ENCODE assay signal across 16 cellular contexts in genomic region chr15:74227968-74228722, GRCh38. TPM values are rescaled to one million over a fixed set of nuclear protein-coding genes. Genes with fewer than 3 reads are reported as not detected.
A peak's percentile ranks its signal among the peaks of the same experiment; 100 is the strongest.
DNase-seq lines count a peak whose midpoint lies in the region; ATAC-seq, FAIRE-seq and TF ChIP-seq lines count a peak whose summit lies in the region.
"Had no signal": no experiment of that assay in that cellular context is flagged by ENCODE, and none has a peak within 500 bp of the region (broad histone marks: within the 10 kb centered on the region; RNA-seq: fewer than 3 reads in every experiment).

No MANE protein-coding gene starts in this region.

- FAIRE-seq in endothelial cell of umbilical vein (lab: Jason Lieb, UNC) = no peak
- FAIRE-seq: A549 had no signal

- H3K9me1 ChIP-seq in endothelial cell of umbilical vein (replicated peaks; ENCODE audit: control insufficient read depth, extremely low read depth, insufficient read depth, low read length) = no peaks in the 10 kb centered on the region

- no peak for ATAC-seq in effector memory CD8-positive, alpha-beta T cell (replicated peaks)
- ATAC-seq in HG03469 (IDR thresholded peaks at IDR 0.05; ENCODE audit: unreplicated experiment) = no peak
- ATAC-seq: A549 had no signal

- no peak for TF ChIP-seq POLR2A in endothelial cell of umbilical vein (IDR thresholded peaks at IDR 0.05; ENCODE audit: low read depth, low read length)

- no peak overlapping the region for H3K4me3 Mint-ChIP-seq in effector memory CD8-positive, alpha-beta T cell
- H3K4me3 Mint-ChIP-seq: naive B cell had no signal

- peaks cover 3% of the 10 kb centered on the region for H3K36me3 Mint-ChIP-seq in effector memory CD8-positive, alpha-beta T cell (ENCODE audit: insufficient read depth)
- H3K36me3 Mint-ChIP-seq: naive B cell had no signal

- intact Hi-C loops in endothelial cell of umbilical vein (cut with micrococcal nuclease) = loop anchor here (10.0 kb wide), 1 partner anchor 517 kb away; the partner anchor contains the start of gene CYP1A2

- no peaks in the 10 kb centered on the region for H4K20me1 ChIP-seq in endothelial cell of umbilical vein (replicated peaks; ENCODE audit: control insufficient read depth, extremely low read depth, insufficient read depth, low read length)

- TF ChIP-seq CTCF in endothelial cell of umbilical vein (IDR thresholded peaks at IDR 0.05; ENCODE audit: extremely low read depth in 1 of 2, insufficient read depth in 1 of 2, low read depth in 1 of 2, low read length in 2 of 2) = no peak

- H3K27me3 Mint-ChIP-seq in effector memory CD8-positive, alpha-beta T cell = peaks cover 76 to 97% of the 10 kb centered on the region in 2 donors

- no peak overlapping the region for H3K27ac Mint-ChIP-seq in effector memory CD8-positive, alpha-beta T cell
- H3K27ac Mint-ChIP-seq: activated T-helper 2 cell treated with anti-CD3 and anti-CD28 coated beads, Interferon-gamma antibody, Interleukin-2, Interleukin-4, amounts not matched to agents 10 μg/mL and 5 μg/mL and 100 μg/mL, durations not matched to agents 14 hours and 24 hours and 36 hours; naive B cell had no signal

- H3K4me1 ChIP-seq in endothelial cell of umbilical vein (ENCODE audit: control insufficient read depth, extremely low read depth, insufficient read depth, low read length) = no peaks in the 10 kb centered on the region
- H3K4me1 ChIP-seq: breast epithelium, Caco-2 had no signal

- H3K27ac ChIP-seq in endothelial cell of umbilical vein (ENCODE audit: insufficient read depth, low read depth, low read length) = no peak overlapping the region
- H3K27ac ChIP-seq: A549, esophagus squamous epithelium, vagina had no signal

- no peaks in the 10 kb centered on the region for H3K36me3 ChIP-seq in endothelial cell of umbilical vein (ENCODE audit: control insufficient read depth in 2 of 2, extremely low read depth in 1 of 2, insufficient read depth in 2 of 2, low read length in 2 of 2)
- H3K36me3 ChIP-seq: breast epithelium, esophagus squamous epithelium, vagina had no signal

- H2AFZ ChIP-seq in endothelial cell of umbilical vein (ENCODE audit: low read depth, low read length) = no peak overlapping the region

- no peak overlapping the region for H3K4me2 ChIP-seq in endothelial cell of umbilical vein (ENCODE audit: insufficient read depth, low read length)
- H3K4me2 ChIP-seq: A549 had no signal

- CTCF ChIA-PET in endothelial cell of umbilical vein (lab: Charles Lee) = interaction anchor here (0.6 to 2.5 kb wide), 3 partner anchors 11 to 100 kb away, joined by 3 to 13 read pairs (median 3); no protein-coding TSS in a partner anchor

- peaks cover 10 to 19% of the 10 kb centered on the region in 2 experiments for H3K27me3 ChIP-seq in endothelial cell of umbilical vein (ENCODE audit: control insufficient read depth in 2 of 2, insufficient read depth in 2 of 2, low read length in 2 of 2)
- H3K27me3 ChIP-seq: breast epithelium, vagina had no signal

- BruUV-seq in endothelial cell of umbilical vein (replicated peaks; lab: Mats Ljungman, UMichigan) = no TSS peak

- H3K79me2 ChIP-seq in endothelial cell of umbilical vein (ENCODE audit: control insufficient read depth, insufficient read depth, low read length) = no peaks in the 10 kb centered on the region

- no peak overlapping the region for H3K4me3 ChIP-seq in endothelial cell of umbilical vein (replicated peaks in 1 of 3; ENCODE audit: insufficient read depth in 1 of 3, low read depth in 1 of 3, low read length in 3 of 3)
- H3K4me3 ChIP-seq: A549, esophagus squamous epithelium, vagina had no signal

- no peak overlapping the region for H3K9ac ChIP-seq in endothelial cell of umbilical vein (replicated peaks; ENCODE audit: extremely low read depth, insufficient read depth, low read length)

- H3K9me3 ChIP-seq in endothelial cell of umbilical vein (replicated peaks; ENCODE audit: control insufficient read depth, insufficient read depth, low read length) = no peaks in the 10 kb centered on the region
- H3K9me3 ChIP-seq: A549, breast epithelium, Caco-2, esophagus squamous epithelium, vagina had no signal

- H3K4me1 Mint-ChIP-seq in effector memory CD8-positive, alpha-beta T cell (ENCODE audit: low read depth in 2 of 2) = no peaks in the 10 kb centered on the region

- H3K9me3 Mint-ChIP-seq in effector memory CD8-positive, alpha-beta T cell = no peaks in the 10 kb centered on the region
- H3K9me3 Mint-ChIP-seq: activated T-helper 2 cell treated with anti-CD3 and anti-CD28 coated beads, Interferon-gamma antibody, Interleukin-2, Interleukin-4, amounts not matched to agents 10 μg/mL and 5 μg/mL and 100 μg/mL, durations not matched to agents 14 hours and 24 hours and 36 hours; naive B cell had no signal

- dilution Hi-C loops in endothelial cell of umbilical vein (cut with MboI; ENCODE audit: extremely low pct_ligation_motif_present, low sequenced_read_pairs) = no loop called here

- DNase-seq in NCI-H146 (lab: John Stamatoyannopoulos, UW) = peak; percentile 26
- no peak for DNase-seq in NCI-H146 treated with DMSO at 0.1 percent for 48 hours (lab: John Stamatoyannopoulos, UW; ENCODE audit: unreplicated experiment)
- peak; percentile 87 for DNase-seq in NCI-H69 (lab: John Stamatoyannopoulos, UW)
- peak; percentile 15 for DNase-seq in endothelial cell of umbilical vein (ENCODE audit: low read depth, low spot score)
- DNase-seq in retina = peak; percentile 25
- no peak for DNase-seq in effector memory CD8-positive, alpha-beta T cell
- no peak for DNase-seq in SW 1271 (lab: John Stamatoyannopoulos, UW)
- DNase-seq: Caco-2, esophagus squamous epithelium, naive B cell had no signal

- POLR2A ChIA-PET in endothelial cell of umbilical vein (lab: Charles Lee) = interaction anchor here (1.3 kb wide), 1 partner anchor 9 kb away, joined by 3 read pairs; no protein-coding TSS in a partner anchor

TF ChIP-seq in endothelial cell of umbilical vein, 7 proteins besides CTCF, POLR2A, EP300 and RAD21:
- TF ChIP-seq JUN (IDR thresholded peaks at IDR 0.05; ENCODE audit: borderline replicate concordance, insufficient read depth, insufficient read length, low read depth) = no peak
- TF ChIP-seq FOS (IDR thresholded peaks at IDR 0.05; ENCODE audit: borderline replicate concordance, insufficient read depth, low read length) = no peak
- TF ChIP-seq, protein P1, sequence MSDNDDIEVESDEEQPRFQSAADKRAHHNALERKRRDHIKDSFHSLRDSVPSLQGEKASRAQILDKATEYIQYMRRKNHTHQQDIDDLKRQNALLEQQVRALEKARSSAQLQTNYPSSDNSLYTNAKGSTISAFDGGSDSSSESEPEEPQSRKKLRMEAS (IDR thresholded peaks at IDR 0.05; ENCODE audit: insufficient read depth, insufficient read length) = no peak
- TF ChIP-seq EZH2 (IDR thresholded peaks at IDR 0.05; ENCODE audit: borderline replicate concordance, low read depth, low read length, severe bottlenecking) = peak; percentile 28
TF ChIP-seq in endothelial cell of umbilical vein: peak in this region for 1.

RNA-seq across cellular contexts. Expression of gene CCDC33, which starts 8.0 kb away (rescaled TPM):
- total RNA-seq in endothelial cell of umbilical vein = not detected in 2 replicates
- not detected in 2 replicates for polyA plus RNA-seq in endothelial cell of umbilical vein
- not detected in 2 replicates for polyA plus RNA-seq in endothelial cell of umbilical vein (2011; cell fraction: cytosol; rRNA removed)
- not detected in 2 replicates for polyA plus RNA-seq in endothelial cell of umbilical vein (2011; cell fraction: nucleus; rRNA removed)
- polyA plus RNA-seq in endothelial cell of umbilical vein (2012) = not detected in 2 replicates
- not detected in 2 replicates for polyA minus RNA-seq in endothelial cell of umbilical vein
- polyA minus RNA-seq in endothelial cell of umbilical vein (2011; cell fraction: cytosol; rRNA and poly(A)+ RNA removed) = not detected
- polyA minus RNA-seq in endothelial cell of umbilical vein (2011; cell fraction: nucleus; rRNA and poly(A)+ RNA removed) = not detected in 2 replicates
- total RNA-seq: activated T-helper 2 cell treated with anti-CD3 and anti-CD28 coated beads, Interferon-gamma antibody, Interleukin-2, Interleukin-4, amounts not matched to agents 10 μg/mL and 5 μg/mL and 100 μg/mL, durations not matched to agents 14 hours and 24 hours and 36 hours; Caco-2; esophagus squamous epithelium; LHCN-M2; vagina had no signal

RNA-seq across cellular contexts. Expression of gene STRA6, which starts 25.6 kb away (rescaled TPM):
- total RNA-seq in endothelial cell of umbilical vein = not detected in 2 replicates
- polyA plus RNA-seq in endothelial cell of umbilical vein = not detected in 2 replicates
- polyA plus RNA-seq in endothelial cell of umbilical vein (2011; cell fraction: cytosol; rRNA removed) = not detected in 2 replicates
- not detected in 2 replicates for polyA plus RNA-seq in endothelial cell of umbilical vein (2011; cell fraction: nucleus; rRNA removed)
- polyA plus RNA-seq in endothelial cell of umbilical vein (2012) = not detected in 2 replicates
- polyA minus RNA-seq in endothelial cell of umbilical vein = 0.21 TPM in 1 of 2 replicates, not detected in the other
- 0.82 TPM for polyA minus RNA-seq in endothelial cell of umbilical vein (2011; cell fraction: cytosol; rRNA and poly(A)+ RNA removed)
- polyA minus RNA-seq in endothelial cell of umbilical vein (2011; cell fraction: nucleus; rRNA and poly(A)+ RNA removed) = not detected in 2 replicates
- total RNA-seq: activated T-helper 2 cell treated with anti-CD3 and anti-CD28 coated beads, Interferon-gamma antibody, Interleukin-2, Interleukin-4, amounts not matched to agents 10 μg/mL and 5 μg/mL and 100 μg/mL, durations not matched to agents 14 hours and 24 hours and 36 hours; LHCN-M2 had no signal

RNA-seq across cellular contexts. Expression of gene ISLR, which starts 54.6 kb away (rescaled TPM):
- total RNA-seq in endothelial cell of umbilical vein = not detected in 2 replicates
- polyA plus RNA-seq in endothelial cell of umbilical vein = not detected in 2 replicates
- polyA plus RNA-seq in endothelial cell of umbilical vein (2011; cell fraction: cytosol; rRNA removed) = not detected in 2 replicates
- polyA plus RNA-seq in endothelial cell of umbilical vein (2011; cell fraction: nucleus; rRNA removed) = not detected in 2 replicates
- not detected in 2 replicates for polyA plus RNA-seq in endothelial cell of umbilical vein (2012)
- polyA minus RNA-seq in endothelial cell of umbilical vein = not detected in 2 replicates
- polyA minus RNA-seq in endothelial cell of umbilical vein (2011; cell fraction: cytosol; rRNA and poly(A)+ RNA removed) = not detected
- polyA minus RNA-seq in endothelial cell of umbilical vein (2011; cell fraction: nucleus; rRNA and poly(A)+ RNA removed) = not detected in 2 replicates
- total RNA-seq: activated T-helper 2 cell treated with anti-CD3 and anti-CD28 coated beads, Interferon-gamma antibody, Interleukin-2, Interleukin-4, amounts not matched to agents 10 μg/mL and 5 μg/mL and 100 μg/mL, durations not matched to agents 14 hours and 24 hours and 36 hours; Caco-2 had no signal

Comparison
In these comparisons a context has a peak if more than half of its experiments do, and no peak if none do; other contexts are left out.
1. DNase-seq: peak in NCI-H146 (single experiment), NCI-H69 (single experiment), endothelial cell of umbilical vein (single experiment) and retina (single experiment); none in NCI-H146 treated with DMSO at 0.1 percent for 48 hours (single experiment), effector memory CD8-positive, alpha-beta T cell (0 of 3) and SW 1271 (0 of 2).